ENCODE assay signal across 19 cellular contexts in the genomic region with DNA sequence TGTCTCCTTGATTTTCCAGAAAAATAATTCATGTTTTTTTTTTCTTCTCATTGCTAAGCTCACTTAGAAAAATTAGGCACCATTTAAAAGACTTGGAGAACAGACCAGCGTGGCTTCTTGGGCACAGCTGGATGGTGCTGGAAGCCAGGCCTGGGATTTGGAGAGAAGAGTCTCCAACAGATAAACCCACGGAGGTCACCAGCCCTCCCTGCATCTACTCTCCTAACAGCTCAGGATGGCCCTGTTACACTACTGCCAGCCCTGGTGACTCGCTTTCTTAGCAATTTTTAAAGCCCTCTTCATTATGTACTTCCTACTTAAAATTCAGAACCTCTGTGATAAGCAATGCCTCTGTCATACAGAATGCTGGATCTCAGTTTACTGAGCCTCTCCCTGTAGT. TPM values are rescaled to one million over a fixed set of nuclear protein-coding genes. Genes with fewer than 3 reads are reported as not detected.
A peak's percentile ranks its signal among the peaks of the same experiment; 100 is the strongest.
DNase-seq lines count a peak whose midpoint lies in the region; ATAC-seq and TF ChIP-seq lines count a peak whose summit lies in the region.
"Had no signal": no experiment of that assay in that cellular context is flagged by ENCODE, and none has a peak within 500 bp of the region (broad histone marks: within the 10 kb centered on the region; RNA-seq: fewer than 3 reads in every experiment).

No MANE protein-coding gene starts in this region.

- H3K4me3 Mint-ChIP-seq in GM23338 = no peak overlapping the region
- H3K4me3 Mint-ChIP-seq in WTC11 = no peak overlapping the region
- H3K4me3 Mint-ChIP-seq: CD4-positive, alpha-beta memory T cell had no signal

- H4K20me1 ChIP-seq in GM23338 (replicated peaks; ENCODE audit: insufficient read depth) = no peaks in the 10 kb centered on the region

- H3K36me3 ChIP-seq in GM23338 (ENCODE audit: insufficient read depth) (no peaks in the 10 kb centered on the region), parathyroid adenoma (ENCODE audit: control insufficient read depth, insufficient read depth, low read length) (peaks cover 41% of the 10 kb centered on the region), HAP-1 (replicated peaks) (no peaks in the 10 kb centered on the region), lower lobe of right lung (no peaks in the 10 kb centered on the region)

- intact Hi-C loops in lower lobe of right lung (cut with DNase I) = no loop called here

- in situ Hi-C loops in HAP-1 (cut with MboI; ENCODE audit: low sequenced_read_pairs) = no loop called here

- ATAC-seq in GM23338 = peak; percentile 67
- ATAC-seq in WTC11 = peak; percentile 52; the same call in 1 of the 2 replicates
- no peak for ATAC-seq in lower lobe of right lung

- H3K9me3 Mint-ChIP-seq in GM23338 (no peaks in the 10 kb centered on the region), WTC11 (peaks cover 5% of the 10 kb centered on the region; the same call in 1 of the 2 replicates)

- no peaks in the 10 kb centered on the region for H3F3A ChIP-seq in GM23338 (replicated peaks; ENCODE audit: low read depth)

- H3K4me3 ChIP-seq in GM23338 (no peak overlapping the region), parathyroid adenoma (ENCODE audit: low read depth, low read length) (peak overlapping the region; percentile 98), HAP-1 (no peak overlapping the region), lower lobe of right lung (no peak overlapping the region)

- no peak overlapping the region for H3K27ac ChIP-seq in GM23338 (ENCODE audit: low read depth)
- peak overlapping the region; percentile 97 for H3K27ac ChIP-seq in parathyroid adenoma
- H3K27ac ChIP-seq in lower lobe of right lung = no peak overlapping the region

- POLR2A ChIA-PET in WTC11 (lab: Charles Lee) = no interaction called here

- CTCF ChIA-PET in WTC11 (lab: Charles Lee) = interaction anchor here (1.6 kb wide), 1 partner anchor 29 kb away, joined by 4 read pairs; no protein-coding TSS in a partner anchor

- H3K79me2 ChIP-seq in GM23338 (replicated peaks; ENCODE audit: insufficient read depth) (no peaks in the 10 kb centered on the region), parathyroid adenoma (peaks cover 17% of the 10 kb centered on the region)

- H2AFZ ChIP-seq in GM23338 (no peak overlapping the region), parathyroid adenoma (no peak overlapping the region)

- no peaks in the 10 kb centered on the region for H3K9me2 ChIP-seq in GM23338 (ENCODE audit: insufficient read depth)

- H3K36me3 Mint-ChIP-seq in GM23338 (ENCODE audit: low read depth) (no peaks in the 10 kb centered on the region), WTC11 (no peaks in the 10 kb centered on the region)
- H3K36me3 Mint-ChIP-seq: CD4-positive, alpha-beta memory T cell had no signal

- no peaks in the 10 kb centered on the region for H3K27me3 ChIP-seq in GM23338 (ENCODE audit: insufficient read depth)
- no peaks in the 10 kb centered on the region for H3K27me3 ChIP-seq in parathyroid adenoma (ENCODE audit: control insufficient read depth, insufficient read depth, low read length)
- H3K27me3 ChIP-seq in HAP-1 (ENCODE audit: low read depth) = peaks cover 6% of the 10 kb centered on the region
- no peaks in the 10 kb centered on the region for H3K27me3 ChIP-seq in lower lobe of right lung (ENCODE audit: low read depth)

- no peak for DNase-seq in GM23338 (ENCODE audit: low spot score)
- DNase-seq in WTC11 (ENCODE audit: low spot score) = no peak
- DNase-seq in islet precursor cell = peak; percentile 64
- DNase-seq in NCI-H2081 treated with DMSO at 0.1 percent for 48 hours (lab: John Stamatoyannopoulos, UW) = no peak
- no peak for DNase-seq in NCI-H2107 treated with DMSO at 0.1 percent for 48 hours (lab: John Stamatoyannopoulos, UW; ENCODE audit: unreplicated experiment)
- DNase-seq in HAP-1 (ENCODE audit: low spot score in 2 of 2) = no peak
- no peak for DNase-seq in lower lobe of right lung
- DNase-seq: C1 segment of cervical spinal cord; Calu3; CD4-positive, alpha-beta memory T cell; COR-L47; DMS153; DND-41; GOT3; HCEC 1CT had no signal

- TF ChIP-seq CTCF in GM23338 (conservative IDR thresholded peaks at IDR 0.05; ENCODE audit: low read depth in 2 of 2) (no peak), WTC11 (IDR thresholded peaks at IDR 0.05) (no peak), parathyroid adenoma (IDR thresholded peaks at IDR 0.05) (no peak), lower lobe of right lung (IDR thresholded peaks at IDR 0.05) (no peak)

- no peak overlapping the region for H3K4me2 ChIP-seq in GM23338
- peak overlapping the region; percentile 55 for H3K4me2 ChIP-seq in parathyroid adenoma (ENCODE audit: low read length)

- H3K9ac ChIP-seq in parathyroid adenoma = peak overlapping the region; percentile 99

- 0 out of 2 replicates have a peak, but pooled peaks cover 3% of the 10 kb centered on the region for H3K4me1 ChIP-seq in GM23338 (ENCODE audit: insufficient read depth)
- peaks cover 6% of the 10 kb centered on the region for H3K4me1 ChIP-seq in parathyroid adenoma
- no peaks in the 10 kb centered on the region for H3K4me1 ChIP-seq in HAP-1
- H3K4me1 ChIP-seq in lower lobe of right lung = no peaks in the 10 kb centered on the region

- no peaks in the 10 kb centered on the region for H3K9me3 ChIP-seq in parathyroid adenoma (ENCODE audit: control insufficient read depth, low read length)
- H3K9me3 ChIP-seq in HAP-1 = no peaks in the 10 kb centered on the region
- no peaks in the 10 kb centered on the region for H3K9me3 ChIP-seq in lower lobe of right lung

- H3K27me3 Mint-ChIP-seq in GM23338 (ENCODE audit: insufficient read depth, low read depth, poor library complexity) (peaks cover 2% of the 10 kb centered on the region), WTC11 (ENCODE audit: low read depth) (peaks cover 2% of the 10 kb centered on the region; the same call in 1 of the 2 replicates)

- H3K4me1 Mint-ChIP-seq in GM23338 (peaks cover 4% of the 10 kb centered on the region; the same call in 2 of the 3 replicates), WTC11 (no peaks in the 10 kb centered on the region)
- H3K4me1 Mint-ChIP-seq: CD4-positive, alpha-beta memory T cell had no signal

- H3K27ac Mint-ChIP-seq in GM23338 (peak overlapping the region; percentile 55; the same call in 1 of the 2 replicates), WTC11 (no peak overlapping the region)
- H3K27ac Mint-ChIP-seq: CD4-positive, alpha-beta memory T cell had no signal

TF ChIP-seq in GM23338, 12 proteins besides CTCF, POLR2A, EP300 and RAD21 (continues in another document):
- TF ChIP-seq EZH2phosphoT487 (IDR thresholded peaks at IDR 0.05; ENCODE audit: unreplicated experiment) (no peak), CREB1 (CRISPR knock-in tag; IDR thresholded peaks at IDR 0.05; ENCODE audit: low read depth) (no peak), ZNF114 (CRISPR knock-in tag; IDR thresholded peaks at IDR 0.05) (no peak), POLR2AphosphoS5 (IDR thresholded peaks at IDR 0.05; ENCODE audit: low read depth) (no peak)

TF ChIP-seq in WTC11, 78 proteins besides CTCF, POLR2A, EP300 and RAD21:
- TF ChIP-seq ELF4 (CRISPR knock-in tag; IDR thresholded peaks at IDR 0.05; ENCODE audit: low read depth) = no peak
- no peak for TF ChIP-seq TEAD1 (CRISPR knock-in tag; IDR thresholded peaks at IDR 0.05)
- TF ChIP-seq SP1 (CRISPR knock-in tag; conservative IDR thresholded peaks at IDR 0.05) = no peak
- TF ChIP-seq, protein P1, sequence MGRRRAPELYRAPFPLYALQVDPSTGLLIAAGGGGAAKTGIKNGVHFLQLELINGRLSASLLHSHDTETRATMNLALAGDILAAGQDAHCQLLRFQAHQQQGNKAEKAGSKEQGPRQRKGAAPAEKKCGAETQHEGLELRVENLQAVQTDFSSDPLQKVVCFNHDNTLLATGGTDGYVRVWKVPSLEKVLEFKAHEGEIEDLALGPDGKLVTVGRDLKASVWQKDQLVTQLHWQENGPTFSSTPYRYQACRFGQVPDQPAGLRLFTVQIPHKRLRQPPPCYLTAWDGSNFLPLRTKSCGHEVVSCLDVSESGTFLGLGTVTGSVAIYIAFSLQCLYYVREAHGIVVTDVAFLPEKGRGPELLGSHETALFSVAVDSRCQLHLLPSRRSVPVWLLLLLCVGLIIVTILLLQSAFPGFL (CRISPR knock-in tag; IDR thresholded peaks at IDR 0.05; ENCODE audit: borderline replicate concordance) = no peak
- TF ChIP-seq, protein P2, sequence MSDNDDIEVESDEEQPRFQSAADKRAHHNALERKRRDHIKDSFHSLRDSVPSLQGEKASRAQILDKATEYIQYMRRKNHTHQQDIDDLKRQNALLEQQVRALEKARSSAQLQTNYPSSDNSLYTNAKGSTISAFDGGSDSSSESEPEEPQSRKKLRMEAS (CRISPR knock-in tag; IDR thresholded peaks at IDR 0.05) = no peak
- TF ChIP-seq, protein P3, sequence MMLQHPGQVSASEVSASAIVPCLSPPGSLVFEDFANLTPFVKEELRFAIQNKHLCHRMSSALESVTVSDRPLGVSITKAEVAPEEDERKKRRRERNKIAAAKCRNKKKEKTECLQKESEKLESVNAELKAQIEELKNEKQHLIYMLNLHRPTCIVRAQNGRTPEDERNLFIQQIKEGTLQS (CRISPR knock-in tag; conservative IDR thresholded peaks at IDR 0.05) = no peak
- TF ChIP-seq FOXP1 (CRISPR knock-in tag; IDR thresholded peaks at IDR 0.05; ENCODE audit: borderline replicate concordance) = no peak
- TF ChIP-seq, protein P4, sequence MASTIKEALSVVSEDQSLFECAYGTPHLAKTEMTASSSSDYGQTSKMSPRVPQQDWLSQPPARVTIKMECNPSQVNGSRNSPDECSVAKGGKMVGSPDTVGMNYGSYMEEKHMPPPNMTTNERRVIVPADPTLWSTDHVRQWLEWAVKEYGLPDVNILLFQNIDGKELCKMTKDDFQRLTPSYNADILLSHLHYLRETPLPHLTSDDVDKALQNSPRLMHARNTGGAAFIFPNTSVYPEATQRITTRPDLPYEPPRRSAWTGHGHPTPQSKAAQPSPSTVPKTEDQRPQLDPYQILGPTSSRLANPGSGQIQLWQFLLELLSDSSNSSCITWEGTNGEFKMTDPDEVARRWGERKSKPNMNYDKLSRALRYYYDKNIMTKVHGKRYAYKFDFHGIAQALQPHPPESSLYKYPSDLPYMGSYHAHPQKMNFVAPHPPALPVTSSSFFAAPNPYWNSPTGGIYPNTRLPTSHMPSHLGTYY (CRISPR knock-in tag; IDR thresholded peaks at IDR 0.05) = no peak
- no peak for TF ChIP-seq NR3C1 (CRISPR knock-in tag; conservative IDR thresholded peaks at IDR 0.05; ENCODE audit: low read depth)
- no peak for TF ChIP-seq NFE2L1 (CRISPR knock-in tag; IDR thresholded peaks at IDR 0.05)
- no peak for TF ChIP-seq TP53 (CRISPR knock-in tag; IDR thresholded peaks at IDR 0.05)
TF ChIP-seq in WTC11: peak in this region for 0.

RNA-seq across cellular contexts. Expression of a gene that starts 1.7 kb away (rescaled TPM):
- not detected in 2 replicates for total RNA-seq in GM23338 (2014; rRNA removed; shearing (Covaris generic))
- polyA plus RNA-seq in GM23338 (2016; fragmentation: Nextera tagmentation; extraction: Ambion mirVana) = not detected in 2 replicates
- total RNA-seq in WTC11 (2021) = not detected in 3 replicates
- not detected for total RNA-seq in lower lobe of right lung
- total RNA-seq: A172; A673; Calu3; CD4-positive, alpha-beta memory T cell had no signal
- polyA plus RNA-seq: BJ; CD4-positive, alpha-beta memory T cell had no signal

RNA-seq across cellular contexts. Expression of a gene that starts 31.0 kb away (rescaled TPM):
- 30.1 and 31.3 TPM in 2 replicates for total RNA-seq in GM23338 (2014; rRNA removed; shearing (Covaris generic))
- 16.8 and 20.2 TPM in 2 replicates for polyA plus RNA-seq in GM23338 (2016; fragmentation: Nextera tagmentation; extraction: Ambion mirVana)
- total RNA-seq in WTC11 (2021) (18.4 to 19.4 TPM (median 18.6 TPM) in 3 replicates), lower lobe of right lung (25.1 TPM)

Comparison
In these comparisons a context has a peak if more than half of its experiments do, and no peak if none do; other contexts are left out.
1. ATAC-seq: peak in GM23338 (single experiment) and WTC11 (single experiment); none in lower lobe of right lung (0 of 2).